ENCODE assay signal across 1 cellular context in the genomic region with DNA sequence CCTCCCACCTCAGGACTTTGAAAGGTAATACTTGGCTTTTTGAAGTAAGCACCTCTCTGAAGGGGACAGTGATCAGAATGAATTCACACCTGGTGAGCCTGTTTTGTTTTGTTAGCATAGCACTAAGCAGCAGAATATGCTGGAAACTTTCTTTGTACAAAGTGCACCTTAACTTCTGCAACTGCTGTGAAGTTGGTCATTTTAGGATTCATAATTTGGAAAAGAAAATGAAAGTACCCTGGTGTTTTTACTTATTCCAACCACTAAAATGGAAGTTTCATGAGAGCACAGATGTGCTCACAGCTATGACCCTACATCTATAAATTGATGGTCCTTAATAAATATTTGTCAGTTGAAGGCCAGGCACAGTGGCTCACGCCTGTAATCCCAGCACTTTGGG.
TF ChIP-seq lines count a peak whose summit lies in the region.

No MANE protein-coding gene starts in this region.

TF ChIP-seq in GM12878, 131 proteins besides CTCF, POLR2A, EP300 and RAD21:
- TF ChIP-seq GABPA (IDR thresholded peaks at IDR 0.05; ENCODE audit: low read depth) (no peak), NR2C1 (IDR thresholded peaks at IDR 0.05) (no peak), CBX5 (IDR thresholded peaks at IDR 0.05; ENCODE audit: low read depth) (no peak)
